Comparison of ENCODE assay signal across 16 cellular contexts in genomic region chr12:46832084-46832704, GRCh38. TPM values are rescaled to one million over a fixed set of nuclear protein-coding genes. Genes with fewer than 3 reads are reported as not detected.
DNase-seq lines count a peak whose midpoint lies in the region; ATAC-seq, FAIRE-seq and TF ChIP-seq lines count a peak whose summit lies in the region.
"Had no signal": no experiment of that assay in that cellular context is flagged by ENCODE, and none has a peak within 500 bp of the region (broad histone marks: within the 10 kb centered on the region; RNA-seq: fewer than 3 reads in every experiment).

No MANE protein-coding gene starts in this region.

- DNase-seq in Calu3, result no peak
- DNase-seq in SK-N-SH, result no peak
- no peak for DNase-seq in left ventricle myocardium inferior
- peak in 1 of 6 donors; percentile 22 for DNase-seq in pancreas
- no peak for DNase-seq in activated CD4-positive, CD25-positive, alpha-beta regulatory T cell (lab: John Stamatoyannopoulos, UW)
- DNase-seq in epidermal melanocyte (ENCODE audit: insufficient read length, low spot score), result no peak
- DNase-seq in activated CD4-positive, CD25-positive, alpha-beta regulatory T cell treated with anti-CD3 and anti-CD28 coated beads, Interleukin-2, amount 50 U/mL, for 72 hours, result no peak
- DNase-seq: activated CD4-positive, alpha-beta T cell treated with anti-CD3 and anti-CD28 coated beads, Interleukin-2, amount 50 U/mL, for 4 hours; CD8-positive, alpha-beta memory T cell; NCI-H446 treated with DMSO at 0.1 percent for 48 hours had no signal

- peak overlapping the region in 1 of 2 experiments; percentile 50; a peak in 1 of 4 replicates for H3K4me3 ChIP-seq in SK-N-SH (ENCODE audit: low read depth in 2 of 2, low read length in 1 of 2)
- peak overlapping the region; percentile 67 for H3K4me3 ChIP-seq in left ventricle myocardium inferior
- H3K4me3 ChIP-seq in pancreas, result peak overlapping the region in 2 of 4 donors; percentile 39 to 50
- H3K4me3 ChIP-seq: GM12878, K562, SK-N-MC had no signal

- peak overlapping the region; percentile 65 for H3K4me3 Mint-ChIP-seq in Calu3 (ENCODE audit: low read depth, unreplicated experiment)
- H3K4me3 Mint-ChIP-seq: CD8-positive, alpha-beta memory T cell had no signal

- ATAC-seq in pancreas (peak in 3 of 4 donors; percentile 10 to 43 (median 33)), GM21515 (IDR thresholded peaks at IDR 0.05; ENCODE audit: unreplicated experiment) (no peak)
- ATAC-seq: GM12878, K562 had no signal

- H3K9ac ChIP-seq in SK-N-SH, result no peak overlapping the region

- H3K27me3 Mint-ChIP-seq in Calu3 (ENCODE audit: unreplicated experiment), result peaks cover 36% of the 10 kb centered on the region

- TF ChIP-seq CTCF in Calu3 (IDR thresholded peaks at IDR 0.05; ENCODE audit: unreplicated experiment) (no peak), SK-N-SH (IDR thresholded peaks at IDR 0.05) (no peak), left ventricle myocardium inferior (IDR thresholded peaks at IDR 0.05; ENCODE audit: borderline replicate concordance) (no peak), pancreas (IDR thresholded peaks at IDR 0.05) (no peak)

- POLR2A ChIA-PET in SK-N-SH (lab: Yijun Ruan, JAX), result no interaction called here

- H3K36me3 Mint-ChIP-seq in Calu3 (ENCODE audit: insufficient read depth, unreplicated experiment), result no peaks in the 10 kb centered on the region
- H3K36me3 Mint-ChIP-seq: CD8-positive, alpha-beta memory T cell had no signal

- no peak overlapping the region; the same call in 1 of the 2 replicates for H2AFZ ChIP-seq in SK-N-SH (ENCODE audit: low read depth)

- H3K4me1 ChIP-seq in SK-N-SH (ENCODE audit: control insufficient read depth in 1 of 2, insufficient read depth in 2 of 2, low read depth in 1 of 2, low read length in 1 of 2) (no peaks in the 10 kb centered on the region), left ventricle myocardium inferior (peaks cover 19% of the 10 kb centered on the region), pancreas (no peaks in the 10 kb centered on the region)

- H3F3A ChIP-seq in SK-N-SH (replicated peaks; ENCODE audit: insufficient read depth), result peaks cover 8% of the 10 kb centered on the region

- no peaks in the 10 kb centered on the region for H3K36me3 ChIP-seq in SK-N-SH (replicated peaks in 1 of 2; ENCODE audit: control insufficient read depth in 1 of 2, insufficient read depth in 2 of 2, low read length in 1 of 2)
- no peaks in the 10 kb centered on the region for H3K36me3 ChIP-seq in left ventricle myocardium inferior
- no peaks in the 10 kb centered on the region for H3K36me3 ChIP-seq in pancreas

- FAIRE-seq in pancreas (lab: Jason Lieb, UNC), result no peak
- FAIRE-seq: GM12878, K562 had no signal

- no peaks in the 10 kb centered on the region for H3K27me3 ChIP-seq in SK-N-SH (ENCODE audit: insufficient read depth)
- peaks cover 59% of the 10 kb centered on the region for H3K27me3 ChIP-seq in left ventricle myocardium inferior (ENCODE audit: low read depth)
- H3K27me3 ChIP-seq in pancreas, result peaks cover 0 to 4% (median 2%) of the 10 kb centered on the region in 4 donors

- no peak for TF ChIP-seq EP300 in SK-N-SH (IDR thresholded peaks at IDR 0.05; ENCODE audit: borderline replicate concordance in 1 of 2, low read depth in 1 of 2, low read length in 1 of 2)

- no TSS peak for BruUV-seq in Calu3 (replicated peaks; lab: Mats Ljungman, UMichigan)

- H3K27ac ChIP-seq in SK-N-SH (ENCODE audit: low read depth in 2 of 2, low read length in 1 of 2), result no peak overlapping the region
- peak overlapping the region; percentile 77 for H3K27ac ChIP-seq in left ventricle myocardium inferior (replicated peaks)
- H3K27ac ChIP-seq in pancreas, result no peak overlapping the region
- H3K27ac ChIP-seq: SK-N-MC had no signal

- H3K27ac Mint-ChIP-seq in Calu3 (ENCODE audit: unreplicated experiment), result no peak overlapping the region
- H3K27ac Mint-ChIP-seq: CD8-positive, alpha-beta memory T cell; stimulated activated naive CD8-positive, alpha-beta T cell treated with anti-CD3 and anti-CD28 coated beads, Interleukin-15, Interleukin-2, amounts not matched to agents 100 ng/mL and 50 ng/mL, for 24 hours had no signal

- 42% methylated on average over 17 of the region's 17 CpGs for WGBS in SK-N-SH (ENCODE audit: low lambda C conversion rate)
- WGBS in pancreas, 2 donors, result 41 to 43% methylated on average over 17 of the region's 17 CpGs

- H3K9me3 ChIP-seq in SK-N-SH (no peaks in the 10 kb centered on the region), left ventricle myocardium inferior (replicated peaks) (no peaks in the 10 kb centered on the region), pancreas (no peaks in the 10 kb centered on the region)

- H3K4me1 Mint-ChIP-seq in Calu3 (ENCODE audit: low read depth, unreplicated experiment), result peaks cover 11% of the 10 kb centered on the region

- no peaks in the 10 kb centered on the region for H3K9me3 Mint-ChIP-seq in Calu3 (ENCODE audit: low read depth, unreplicated experiment)
- H3K9me3 Mint-ChIP-seq: CD8-positive, alpha-beta memory T cell; stimulated activated naive CD8-positive, alpha-beta T cell treated with anti-CD3 and anti-CD28 coated beads, Interleukin-15, Interleukin-2, amounts not matched to agents 100 ng/mL and 50 ng/mL, for 24 hours had no signal

- peak overlapping the region; percentile 65; the same call in 1 of the 2 replicates for H3K4me2 ChIP-seq in SK-N-SH

- no peaks in the 10 kb centered on the region for H4K20me1 ChIP-seq in SK-N-SH (ENCODE audit: insufficient read depth)

- CTCF ChIA-PET in Calu3 (lab: Charles Lee) (no interaction called here), SK-N-SH (lab: Yijun Ruan, JAX) (no interaction called here)

- no peaks in the 10 kb centered on the region for H3K79me2 ChIP-seq in SK-N-SH (ENCODE audit: insufficient read depth)

- TF ChIP-seq RAD21 in SK-N-SH (IDR thresholded peaks at IDR 0.05; ENCODE audit: low read length), result no peak

- H3K9me2 ChIP-seq in SK-N-SH, result no peaks in the 10 kb centered on the region

- intact Hi-C loops in Calu3 (cut with micrococcal nuclease; ENCODE audit: unreplicated experiment), result no loop called here
- intact Hi-C loops in left ventricle myocardium inferior (cut with micrococcal nuclease), result no loop called here
- intact Hi-C loops in pancreas (cut with DNase I), result no loop called here

TF ChIP-seq in SK-N-SH, 30 proteins besides CTCF, POLR2A, EP300 and RAD21:
- TF ChIP-seq POLR2AphosphoS5 (IDR thresholded peaks at IDR 0.05; ENCODE audit: low read depth, low read length) (0 out of 2 replicates have a peak, but pooled peaks have one; percentile 17), USF1 (IDR thresholded peaks at IDR 0.05; ENCODE audit: borderline replicate concordance, low read depth) (peak; percentile 13; the same call in 1 of the 2 replicates), SIN3A (IDR thresholded peaks at IDR 0.05; ENCODE audit: borderline replicate concordance, low read depth, low read length) (0 out of 2 replicates have a peak, but pooled peaks have one; percentile 14), RCOR1 (IDR thresholded peaks at IDR 0.05; ENCODE audit: low read length) (no peak), ZBTB33 (IDR thresholded peaks at IDR 0.05; ENCODE audit: borderline replicate concordance, low read depth) (no peak), CHD2 (IDR thresholded peaks at IDR 0.05; ENCODE audit: low read length, partially characterized antibody) (no peak), TEAD4 (IDR thresholded peaks at IDR 0.05; ENCODE audit: borderline replicate concordance, insufficient read depth) (no peak), RFX5 (IDR thresholded peaks at IDR 0.05; ENCODE audit: low read length) (no peak)

RNA-seq across cellular contexts. Expression of gene SLC38A4, which starts 6.4 kb away (rescaled TPM):
- total RNA-seq in Calu3 (2022) (1.5 and 3.1 TPM in 2 replicates), left ventricle myocardium inferior (0.27 TPM), pancreas (1 to 10 TPM; 2.1 to 8.8 (median 5.2) TPM)
- polyA plus RNA-seq in SK-N-SH (2012; rRNA removed) (66.7 and 89.3 TPM in 2 replicates), pancreas (10 to 100 TPM in 1 of 2 donors, 1 to 10 TPM in 1; 6.7 to 15.9 TPM)
- polyA plus RNA-seq in SK-N-SH (2012; cell fraction: cytosol; rRNA removed), result 94.3 and 104 TPM in 2 replicates
- 42.3 and 91.6 TPM in 2 replicates for polyA plus RNA-seq in SK-N-SH (2012; cell fraction: nucleus; rRNA removed)
- total RNA-seq: CD8-positive, alpha-beta memory T cell; mononuclear cell had no signal
- polyA plus RNA-seq: CD8-positive, alpha-beta memory T cell; K562 had no signal
